8 cellular contexts compared by ENCODE assay signal in genomic region chr1:45339694-45340558, GRCh38. TPM values are rescaled to one million over a fixed set of nuclear protein-coding genes. Genes with fewer than 3 reads are reported as not detected.
DNase-seq lines count a peak whose midpoint lies in the region; ATAC-seq and TF ChIP-seq lines count a peak whose summit lies in the region.

Gene MUTYH, minus strand, starts transcription at chr1:45340440. Its CDS starts 5,935 bp downstream, at chr1:45334505.
Gene TOE1, plus strand, starts transcription at chr1:45340170. Its CDS starts 83 bp downstream, at chr1:45340253.

- peak within 1 kb of the TSS; percentile 93 for H3K9ac ChIP-seq in rectal smooth muscle tissue (ENCODE audit: low read length)

- no peaks in the 10 kb centered on the region for H3K9me2 ChIP-seq in hepatocyte (replicated peaks; ENCODE audit: insufficient read depth)

- TF ChIP-seq CTCF in astrocyte of the spinal cord (IDR thresholded peaks at IDR 0.05; ENCODE audit: low read depth, low read length) (no peak), hepatocyte (IDR thresholded peaks at IDR 0.05; ENCODE audit: poor library complexity) (no peak)

- ATAC-seq in GM18517 (IDR thresholded peaks at IDR 0.05; ENCODE audit: unreplicated experiment) (peak; percentile 72), HG03039 (IDR thresholded peaks at IDR 0.05; ENCODE audit: unreplicated experiment) (peak; percentile 85), aorta (ENCODE audit: low FRiP score) (peak; percentile 97)

- peak within 1 kb of the TSS; percentile 79 for H2AFZ ChIP-seq in hepatocyte

- no peaks in the 10 kb centered on the region for H3K9me3 ChIP-seq in hepatocyte (ENCODE audit: low read depth)
- H3K9me3 ChIP-seq in aorta (ENCODE audit: control insufficient read depth, low read length), result no peaks in the 10 kb centered on the region

- H3K4me1 ChIP-seq in hepatocyte (ENCODE audit: insufficient read depth) (peaks cover 33% of the 10 kb centered on the region), rectal smooth muscle tissue (ENCODE audit: control insufficient read depth, insufficient read depth, low read length) (peaks cover 15% of the 10 kb centered on the region), aorta (ENCODE audit: control insufficient read depth in 1 of 2, insufficient read depth in 2 of 2, low read length in 2 of 2) (no peaks in the 10 kb centered on the region)

- WGBS in hepatocyte (ENCODE audit: low lambda C conversion rate, missing lambda C conversion rate), result 1% methylated on average over 74 of the region's 74 CpGs
- 0 to 1% methylated on average over 74 of the region's 74 CpGs for WGBS in aorta, 2 donors

- peaks cover 42% of the 10 kb centered on the region for H3K79me2 ChIP-seq in hepatocyte

- DNase-seq in NCI-H2081 treated with DMSO at 0.1 percent for 48 hours (lab: John Stamatoyannopoulos, UW) (peak; percentile 91), T1000 (lab: John Stamatoyannopoulos, UW) (peak; percentile 93), astrocyte of the spinal cord (ENCODE audit: low read depth, low spot score) (peak; percentile 94), hepatocyte (ENCODE audit: low spot score) (peak; percentile 96), aorta (peak; percentile 96 to 98)

- H3K36me3 ChIP-seq in hepatocyte (replicated peaks; ENCODE audit: insufficient read depth, low read depth) (no peaks in the 10 kb centered on the region), rectal smooth muscle tissue (ENCODE audit: control insufficient read depth, insufficient read depth, low read length) (peaks cover 27% of the 10 kb centered on the region), aorta (ENCODE audit: control insufficient read depth in 1 of 2, insufficient read depth in 2 of 2, low read length in 1 of 2) (peaks cover 0 to 15% of the 10 kb centered on the region in 2 donors)

- H3K27ac ChIP-seq in hepatocyte (peak within 1 kb of the TSS; percentile 97), rectal smooth muscle tissue (ENCODE audit: low read depth, low read length) (peak within 1 kb of the TSS; percentile 99), aorta (ENCODE audit: low read depth in 1 of 2, low read length in 2 of 2) (peak within 1 kb of the TSS; percentile 49 to 91)

- no peaks in the 10 kb centered on the region for H4K20me1 ChIP-seq in hepatocyte (ENCODE audit: insufficient read depth, poor library complexity, severe bottlenecking)

- H3K4me3 ChIP-seq in astrocyte of the spinal cord (ENCODE audit: low read depth, low read length), result peak within 1 kb of the TSS; percentile 89
- peak within 1 kb of the TSS; percentile 63 for H3K4me3 ChIP-seq in hepatocyte
- peak within 1 kb of the TSS; percentile 96 for H3K4me3 ChIP-seq in rectal smooth muscle tissue (ENCODE audit: low read length)
- peak within 1 kb of the TSS; percentile 60 to 64 for H3K4me3 ChIP-seq in aorta (ENCODE audit: low read length in 2 of 2)

- H3K4me2 ChIP-seq in hepatocyte, result peak within 1 kb of the TSS; percentile 89

- in situ Hi-C loops in astrocyte of the spinal cord (cut with HindIII; ENCODE audit: low sequenced_read_pairs), result no loop called here

- no peaks in the 10 kb centered on the region for H3K27me3 ChIP-seq in hepatocyte
- no peaks in the 10 kb centered on the region for H3K27me3 ChIP-seq in rectal smooth muscle tissue (ENCODE audit: control insufficient read depth, insufficient read depth, low read length)
- H3K27me3 ChIP-seq in aorta (ENCODE audit: control insufficient read depth in 1 of 2, insufficient read depth in 2 of 2, low read length in 1 of 2), result no peaks in the 10 kb centered on the region

- intact Hi-C loops in aorta (cut with DNase I), result loop anchor here in 1 of 2 donors (1.0 kb wide), 1 partner anchor 36 kb away; no protein-coding TSS in a partner anchor

RNA-seq across cellular contexts. Expression of gene MUTYH, which starts in this region (rescaled TPM):
- 16.6 and 23.5 TPM in 2 replicates for total RNA-seq in hepatocyte
- polyA plus RNA-seq in hepatocyte, result 24.9 and 29.6 TPM in 2 replicates
- 10 to 100 TPM; 19.8 to 28.8 TPM for total RNA-seq in aorta
- polyA plus RNA-seq in aorta, result 10 to 100 TPM in 1 of 2 donors, 1 to 10 TPM in 1; 4.9 to 49.8 TPM

RNA-seq across cellular contexts. Expression of gene TOE1, which starts in this region (rescaled TPM):
- total RNA-seq in hepatocyte (10.4 and 10.6 TPM in 2 replicates), aorta (10 to 100 TPM in 1 of 2 donors, 1 to 10 TPM in 1; 6.9 to 10.6 TPM)
- polyA plus RNA-seq in hepatocyte (12.2 and 17.4 TPM in 2 replicates), aorta (1 to 10 TPM; 8.1 to 8.5 TPM)

Comparison
In these comparisons a context has a peak if more than half of its experiments do, and no peak if none do; other contexts are left out.
1. Peak in every context shown above with its lines: DNase-seq, ATAC-seq, H3K4me3 ChIP-seq and H3K27ac ChIP-seq.